ENCODE assay signal across 25 cellular contexts in genomic region chr5:36614657-36615308, GRCh38. TPM values are rescaled to one million over a fixed set of nuclear protein-coding genes. Genes with fewer than 3 reads are reported as not detected.
DNase-seq lines count a peak whose midpoint lies in the region; ATAC-seq and TF ChIP-seq lines count a peak whose summit lies in the region.
"Had no signal": no experiment of that assay in that cellular context is flagged by ENCODE, and none has a peak within 500 bp of the region (broad histone marks: within the 10 kb centered on the region; RNA-seq: fewer than 3 reads in every experiment).

No MANE protein-coding gene starts in this region.

- H3K4me3 Mint-ChIP-seq in neural progenitor cell, result no peak overlapping the region
- no peak overlapping the region for H3K4me3 Mint-ChIP-seq in activated CD4-positive, alpha-beta memory T cell treated with anti-CD3 and anti-CD28 coated beads, Interleukin-2, amount 10 ng/mL, durations not matched to agents 7 days and 5 days
- H3K4me3 Mint-ChIP-seq: activated CD4-positive, alpha-beta T cell treated with anti-CD3 and anti-CD28 coated beads for 36 hours; activated naive CD4-positive, alpha-beta T cell treated with anti-CD3 and anti-CD28 coated beads for 36 hours; activated T-cell treated with anti-CD3 and anti-CD28 coated beads, Interleukin-2, amount 50 U/mL, for 72 hours; CD8-positive, alpha-beta T cell; HFFc6; natural killer cell treated with Interleukin-12 subunit alpha and Interleukin-12 subunit beta and Interleukin-15 and Interleukin-18, amount 100 ng/mL, for 72 hours had no signal

- no peak overlapping the region for H2BK120ac ChIP-seq in neuronal stem cell (ENCODE audit: low read depth, low read length)

- H3K27ac Mint-ChIP-seq in neural progenitor cell, result no peak overlapping the region
- H3K27ac Mint-ChIP-seq in activated CD4-positive, alpha-beta memory T cell treated with anti-CD3 and anti-CD28 coated beads, Interleukin-2, amount 10 ng/mL, durations not matched to agents 7 days and 5 days, result no peak overlapping the region
- H3K27ac Mint-ChIP-seq: activated CD4-positive, alpha-beta T cell treated with anti-CD3 and anti-CD28 coated beads for 36 hours; activated naive CD4-positive, alpha-beta T cell treated with anti-CD3 and anti-CD28 coated beads for 36 hours; activated T-cell treated with anti-CD3 and anti-CD28 coated beads, Interleukin-2, amount 50 U/mL, for 72 hours; CD8-positive, alpha-beta T cell; HFFc6; natural killer cell treated with Interleukin-12 subunit alpha and Interleukin-12 subunit beta and Interleukin-15 and Interleukin-18, amount 100 ng/mL, for 72 hours had no signal

- no peak for TF ChIP-seq EP300 in stomach (IDR thresholded peaks at IDR 0.05)

- H3K79me2 ChIP-seq in neural progenitor cell (ENCODE audit: low read depth), result no peaks in the 10 kb centered on the region

- H3K4me1 Mint-ChIP-seq in neural progenitor cell, result peaks cover 11% of the 10 kb centered on the region
- no peaks in the 10 kb centered on the region for H3K4me1 Mint-ChIP-seq in activated CD4-positive, alpha-beta memory T cell treated with anti-CD3 and anti-CD28 coated beads, Interleukin-2, amount 10 ng/mL, durations not matched to agents 7 days and 5 days
- H3K4me1 Mint-ChIP-seq: activated CD4-positive, alpha-beta T cell treated with anti-CD3 and anti-CD28 coated beads for 36 hours had no signal

- H3F3A ChIP-seq in neural progenitor cell (ENCODE audit: low read depth), result no peaks in the 10 kb centered on the region

- H3K79me1 ChIP-seq in neuronal stem cell (ENCODE audit: low read depth, low read length), result no peaks in the 10 kb centered on the region

- H3K27me3 ChIP-seq in neuronal stem cell (ENCODE audit: control insufficient read depth in 3 of 3, insufficient read depth in 3 of 3, low read depth in 1 of 3, low read length in 3 of 3), result no peaks in the 10 kb centered on the region
- H3K27me3 ChIP-seq in stomach, result no peaks in the 10 kb centered on the region
- H3K27me3 ChIP-seq in neural progenitor cell, result no peaks in the 10 kb centered on the region
- H3K27me3 ChIP-seq: gastroesophageal sphincter, tibial artery had no signal

- no peak for DNase-seq in Right ventricle myocardium inferior (ENCODE audit: missing footprints)
- DNase-seq in cardiac septum (ENCODE audit: low spot score), result no peak
- DNase-seq in left cardiac atrium, result no peak
- DNase-seq in neuronal stem cell (ENCODE audit: low spot score), result no peak
- no peak for DNase-seq in stomach
- no peak for DNase-seq in neural progenitor cell (ENCODE audit: low spot score)
- DNase-seq in activated CD4-positive, alpha-beta memory T cell treated with anti-CD3 and anti-CD28 coated beads, Interleukin-2, amount 10 ng/mL, durations not matched to agents 7 days and 5 days, result no peak
- DNase-seq: 8988T; activated CD4-positive, alpha-beta T cell treated with anti-CD3 and anti-CD28 coated beads for 36 hours; activated naive CD4-positive, alpha-beta T cell treated with anti-CD3 and anti-CD28 coated beads for 36 hours; activated T-cell treated with anti-CD3 and anti-CD28 coated beads, Interleukin-2, amount 50 U/mL, for 72 hours; AML-193; CD8-positive, alpha-beta T cell; DMS79; HFFc6; NCI-H1694; NCI-H748 treated with DMSO at 0.1 percent for 48 hours; spleen; stimulated activated CD4-positive, alpha-beta T cell treated with anti-CD3 and anti-CD28 coated beads, Interleukin-4, amount 100 ng/mL, for 1 hour; stimulated activated naive CD4-positive, alpha-beta T cell; tibial artery had no signal

- no peak overlapping the region for H2AFZ ChIP-seq in neuronal stem cell (ENCODE audit: low read length)
- no peak overlapping the region for H2AFZ ChIP-seq in neural progenitor cell (replicated peaks)

- no peak overlapping the region for H3K4me3 ChIP-seq in neuronal stem cell (ENCODE audit: low read length in 2 of 2)
- H3K4me3 ChIP-seq in stomach, result no peak overlapping the region
- no peak overlapping the region for H3K4me3 ChIP-seq in neural progenitor cell
- H3K4me3 ChIP-seq: gastroesophageal sphincter, spleen, tibial artery had no signal

- intact Hi-C loops in Right ventricle myocardium inferior (cut with DNase I) (loop anchor here (5.0 kb wide), 1 partner anchor 33 kb away; no protein-coding TSS in a partner anchor), cardiac septum (cut with DNase I) (loop anchor here (5.0 kb wide), 1 partner anchor 38 kb away; no protein-coding TSS in a partner anchor), left cardiac atrium (cut with DNase I) (no loop called here), stomach (cut with DNase I; ENCODE audit: low total_unique reads) (no loop called here)

- no peak overlapping the region for H3K4me2 ChIP-seq in neuronal stem cell (ENCODE audit: insufficient read depth, low read length, poor library complexity, severe bottlenecking)
- H3K4me2 ChIP-seq in neural progenitor cell, result no peak overlapping the region
- H3K4me2 ChIP-seq: KMS-11 had no signal

- H3K27me3 Mint-ChIP-seq in neural progenitor cell (ENCODE audit: insufficient read depth, low read depth), result no peaks in the 10 kb centered on the region
- H3K27me3 Mint-ChIP-seq in activated CD4-positive, alpha-beta memory T cell treated with anti-CD3 and anti-CD28 coated beads, Interleukin-2, amount 10 ng/mL, durations not matched to agents 7 days and 5 days, result peaks cover 13% of the 10 kb centered on the region

- no peak overlapping the region for H2BK12ac ChIP-seq in neuronal stem cell (ENCODE audit: low read length)

- CTCF ChIA-PET in activated CD4-positive, alpha-beta memory T cell treated with anti-CD3 and anti-CD28 coated beads, Interleukin-2, amount 10 ng/mL, durations not matched to agents 7 days and 5 days (lab: Charles Lee), result no interaction called here

- H3K36me3 ChIP-seq in neuronal stem cell (replicated peaks in 1 of 2; ENCODE audit: control insufficient read depth in 2 of 2, insufficient read depth in 2 of 2, low read length in 2 of 2) (peaks cover 0 to 42% of the 10 kb centered on the region in 2 donors), stomach (no peaks in the 10 kb centered on the region), neural progenitor cell (no peaks in the 10 kb centered on the region)
- H3K36me3 ChIP-seq: gastroesophageal sphincter, tibial artery had no signal

- H3K9me3 ChIP-seq in neuronal stem cell (replicated peaks in 1 of 2; ENCODE audit: control insufficient read depth in 2 of 2, insufficient read depth in 1 of 2, low read depth in 1 of 2, low read length in 2 of 2), result peaks cover 0 to 25% of the 10 kb centered on the region in 2 donors
- H3K9me3 ChIP-seq in stomach, result no peaks in the 10 kb centered on the region
- H3K9me3 ChIP-seq in neural progenitor cell (ENCODE audit: low read depth), result no peaks in the 10 kb centered on the region
- H3K9me3 ChIP-seq: gastroesophageal sphincter, spleen, tibial artery had no signal

- H2BK5ac ChIP-seq in neuronal stem cell (ENCODE audit: low read length), result no peak overlapping the region

- POLR2A ChIA-PET in activated CD4-positive, alpha-beta memory T cell treated with anti-CD3 and anti-CD28 coated beads, Interleukin-2, amount 10 ng/mL, durations not matched to agents 7 days and 5 days (lab: Charles Lee), result no interaction called here

- H2BK15ac ChIP-seq in neuronal stem cell (ENCODE audit: low read length), result no peak overlapping the region

- TF ChIP-seq CTCF in stomach (IDR thresholded peaks at IDR 0.05) (no peak), neural progenitor cell (IDR thresholded peaks at IDR 0.05) (no peak)

- peaks cover 48% of the 10 kb centered on the region for H3K36me3 Mint-ChIP-seq in neural progenitor cell
- H3K36me3 Mint-ChIP-seq in activated CD4-positive, alpha-beta memory T cell treated with anti-CD3 and anti-CD28 coated beads, Interleukin-2, amount 10 ng/mL, durations not matched to agents 7 days and 5 days (ENCODE audit: low read depth), result no peaks in the 10 kb centered on the region
- H3K36me3 Mint-ChIP-seq: CD8-positive, alpha-beta T cell; natural killer cell treated with Interleukin-12 subunit alpha and Interleukin-12 subunit beta and Interleukin-15 and Interleukin-18, amount 100 ng/mL, for 72 hours had no signal

- no peak overlapping the region for H3K14ac ChIP-seq in neuronal stem cell (ENCODE audit: low read length)

- no peaks in the 10 kb centered on the region for H4K20me1 ChIP-seq in neural progenitor cell (ENCODE audit: low read depth)

- ATAC-seq in Right ventricle myocardium inferior (peak; percentile 38), left cardiac atrium (peak; percentile 42 to 78), HG02970 (IDR thresholded peaks at IDR 0.05; ENCODE audit: low FRiP score, unreplicated experiment) (no peak)
- ATAC-seq: activated CD4-positive, alpha-beta T cell treated with anti-CD3 and anti-CD28 coated beads for 36 hours; activated T-cell treated with anti-CD3 and anti-CD28 coated beads, Interleukin-2, amount 50 U/mL, for 72 hours; CD8-positive, alpha-beta T cell; gastroesophageal sphincter; natural killer cell treated with Interleukin-12 subunit alpha and Interleukin-12 subunit beta and Interleukin-15 and Interleukin-18, amount 100 ng/mL, for 72 hours had no signal

- H4K8ac ChIP-seq in neuronal stem cell (ENCODE audit: low read depth, low read length), result no peak overlapping the region

- H3K9ac ChIP-seq in neuronal stem cell (ENCODE audit: low read depth, low read length, poor library complexity), result no peak overlapping the region
- H3K9ac ChIP-seq in neural progenitor cell, result no peak overlapping the region
- H3K9ac ChIP-seq: KMS-11 had no signal

- WGBS in neuronal stem cell (ENCODE audit: extremely low coverage in 2 of 2, insufficient read length in 2 of 2, insufficient replicate concordance in 1 of 2), 2 donors, result no CpG with 5 or more reads among the region's 4 CpGs
- WGBS in stomach, 5 donors, result 74 to 91% (median 85%) methylated on average over 4 of the region's 4 CpGs

- peak overlapping the region; percentile 8 for H2AK5ac ChIP-seq in neuronal stem cell (ENCODE audit: low read depth, low read length)

- peaks cover 0 to 6% of the 10 kb centered on the region in 2 donors for H3K4me1 ChIP-seq in neuronal stem cell (ENCODE audit: control insufficient read depth in 2 of 2, insufficient read depth in 1 of 2, low read depth in 1 of 2, low read length in 2 of 2)
- H3K4me1 ChIP-seq in stomach, result peaks cover 0 to 8% (median 0%) of the 10 kb centered on the region in 4 donors
- peaks cover 35% of the 10 kb centered on the region for H3K4me1 ChIP-seq in neural progenitor cell
- H3K4me1 ChIP-seq: gastroesophageal sphincter, spleen, tibial artery had no signal

- no peak for TF ChIP-seq POLR2A in stomach (IDR thresholded peaks at IDR 0.05)

- H3K18ac ChIP-seq in neuronal stem cell (ENCODE audit: low read length), result no peak overlapping the region

- H3K9me3 Mint-ChIP-seq in neural progenitor cell, result peaks cover 5% of the 10 kb centered on the region
- H3K9me3 Mint-ChIP-seq in activated CD4-positive, alpha-beta memory T cell treated with anti-CD3 and anti-CD28 coated beads, Interleukin-2, amount 10 ng/mL, durations not matched to agents 7 days and 5 days, result no peaks in the 10 kb centered on the region
- H3K9me3 Mint-ChIP-seq: activated naive CD4-positive, alpha-beta T cell treated with anti-CD3 and anti-CD28 coated beads for 36 hours; activated T-cell treated with anti-CD3 and anti-CD28 coated beads, Interleukin-2, amount 50 U/mL, for 72 hours; CD8-positive, alpha-beta T cell; natural killer cell treated with Interleukin-12 subunit alpha and Interleukin-12 subunit beta and Interleukin-15 and Interleukin-18, amount 100 ng/mL, for 72 hours had no signal

- no peak overlapping the region for H3K23ac ChIP-seq in neuronal stem cell (ENCODE audit: low read depth, low read length, poor library complexity)

- H3K27ac ChIP-seq in neuronal stem cell (replicated peaks; ENCODE audit: low read length), result no peak overlapping the region
- no peak overlapping the region for H3K27ac ChIP-seq in stomach
- no peak overlapping the region for H3K27ac ChIP-seq in neural progenitor cell
- H3K27ac ChIP-seq: gastroesophageal sphincter, KMS-11, spleen, tibial artery had no signal

- no peak overlapping the region for H4K91ac ChIP-seq in neuronal stem cell (ENCODE audit: low read depth, low read length, poor library complexity)

- no peak overlapping the region for H3K4ac ChIP-seq in neuronal stem cell (ENCODE audit: low read length)

RNA-seq across cellular contexts. Expression of gene SLC1A3, which starts 8.4 kb away (rescaled TPM):
- total RNA-seq in Right ventricle myocardium inferior (95.4 TPM), cardiac septum (53.0 TPM), left cardiac atrium (10 to 100 TPM; 44.9 to 66.6 TPM), stomach (10 to 100 TPM in 2 of 5 donors, 1 to 10 TPM in 2, under 1 TPM in 1; 0.87 to 29.7 (median 3.5) TPM), neural progenitor cell (ENCODE audit: low replicate concordance) (6.7 and 8.5 TPM in 2 replicates)
- 5.3 TPM for polyA plus RNA-seq in neuronal stem cell (2013, experiment 1 of 2)
- polyA plus RNA-seq in neuronal stem cell (2013, experiment 2 of 2), result 5.7 TPM
- polyA plus RNA-seq in stomach, result 10 to 100 TPM in 1 of 3 donors, 1 to 10 TPM in 1, under 1 TPM in 1; 0.76 to 11.5 (median 2.4) TPM
- total RNA-seq in activated CD4-positive, alpha-beta memory T cell treated with anti-CD3 and anti-CD28 coated beads, Interleukin-2, amount 10 ng/mL, durations not matched to agents 7 days and 5 days, result not detected
- total RNA-seq: CD8-positive, alpha-beta T cell had no signal

Comparison
In these comparisons a context has a peak if more than half of its experiments do, and no peak if none do; other contexts are left out.
1. intact Hi-C loops: an anchor here in Right ventricle myocardium inferior (5.0 kb wide) and cardiac septum (5.0 kb wide); none called in left cardiac atrium and stomach.